23 cellular contexts compared by ENCODE assay signal in genomic region chr1:58746182-58746581, GRCh38.
"Had no signal": no experiment of that assay in that cellular context is flagged by ENCODE, and none has a peak within 500 bp of the region (broad histone marks: within the 10 kb centered on the region; RNA-seq: fewer than 3 reads in every experiment).

No MANE protein-coding gene starts in this region.

- DNase-seq: effector memory CD4-positive, alpha-beta T cell; glutamatergic neuron; immature natural killer cell; kidney; left cardiac atrium; left ventricle myocardium inferior; lower lobe of right lung; mesendoderm; naive B cell; psoas muscle; retina; spleen; stimulated activated CD4-positive, alpha-beta T cell treated with anti-CD3 and anti-CD28 coated beads, Interleukin-15, amount 100 ng/mL, for 24 hours; stimulated activated CD4-positive, alpha-beta T cell treated with anti-CD3 and anti-CD28 coated beads, Interleukin-1b, Interleukin-23, amount 100 ng/mL, for 48 hours; stimulated activated CD4-positive, alpha-beta T cell treated with anti-CD3 and anti-CD28 coated beads, Interleukin-4, amount 100 ng/mL, for 24 hours; stimulated activated naive B cell treated with anti-CD40 and anti-IgM and Interleukin-4, amounts not matched to agents 10 μg/mL and 1 μg/mL and 100 μg/mL, for 72 hours; trophoblast cell had no signal

- H3K36me3 ChIP-seq: esophagus muscularis mucosa, gastroesophageal sphincter, left ventricle myocardium inferior, lower lobe of right lung, neutrophil, spleen had no signal

- H3K9me3 ChIP-seq: esophagus muscularis mucosa, gastroesophageal sphincter, left ventricle myocardium inferior, lower lobe of right lung, neutrophil, psoas muscle, spleen had no signal

- H3K4me3 ChIP-seq: esophagus muscularis mucosa, gastroesophageal sphincter, left ventricle myocardium inferior, lower lobe of right lung, psoas muscle, spleen had no signal

- H3K27me3 ChIP-seq: esophagus muscularis mucosa, gastroesophageal sphincter, neutrophil, spleen had no signal

- H3K4me1 ChIP-seq: esophagus muscularis mucosa, gastroesophageal sphincter, left ventricle myocardium inferior, lower lobe of right lung, psoas muscle, spleen had no signal

- H3K27ac ChIP-seq: epithelial cell of prostate, esophagus muscularis mucosa, gastroesophageal sphincter, left ventricle myocardium inferior, lower lobe of right lung, neutrophil, psoas muscle, spleen had no signal

- FAIRE-seq: endometrium, kidney had no signal

- ATAC-seq: gastroesophageal sphincter; left cardiac atrium; lower lobe of right lung; psoas muscle; sciatic nerve; stimulated activated naive B cell treated with anti-CD40 and anti-IgM and Interleukin-4, amounts not matched to agents 10 μg/mL and 1 μg/mL and 100 μg/mL, for 72 hours had no signal
